8 cellular contexts compared by ENCODE assay signal in the genomic region with DNA sequence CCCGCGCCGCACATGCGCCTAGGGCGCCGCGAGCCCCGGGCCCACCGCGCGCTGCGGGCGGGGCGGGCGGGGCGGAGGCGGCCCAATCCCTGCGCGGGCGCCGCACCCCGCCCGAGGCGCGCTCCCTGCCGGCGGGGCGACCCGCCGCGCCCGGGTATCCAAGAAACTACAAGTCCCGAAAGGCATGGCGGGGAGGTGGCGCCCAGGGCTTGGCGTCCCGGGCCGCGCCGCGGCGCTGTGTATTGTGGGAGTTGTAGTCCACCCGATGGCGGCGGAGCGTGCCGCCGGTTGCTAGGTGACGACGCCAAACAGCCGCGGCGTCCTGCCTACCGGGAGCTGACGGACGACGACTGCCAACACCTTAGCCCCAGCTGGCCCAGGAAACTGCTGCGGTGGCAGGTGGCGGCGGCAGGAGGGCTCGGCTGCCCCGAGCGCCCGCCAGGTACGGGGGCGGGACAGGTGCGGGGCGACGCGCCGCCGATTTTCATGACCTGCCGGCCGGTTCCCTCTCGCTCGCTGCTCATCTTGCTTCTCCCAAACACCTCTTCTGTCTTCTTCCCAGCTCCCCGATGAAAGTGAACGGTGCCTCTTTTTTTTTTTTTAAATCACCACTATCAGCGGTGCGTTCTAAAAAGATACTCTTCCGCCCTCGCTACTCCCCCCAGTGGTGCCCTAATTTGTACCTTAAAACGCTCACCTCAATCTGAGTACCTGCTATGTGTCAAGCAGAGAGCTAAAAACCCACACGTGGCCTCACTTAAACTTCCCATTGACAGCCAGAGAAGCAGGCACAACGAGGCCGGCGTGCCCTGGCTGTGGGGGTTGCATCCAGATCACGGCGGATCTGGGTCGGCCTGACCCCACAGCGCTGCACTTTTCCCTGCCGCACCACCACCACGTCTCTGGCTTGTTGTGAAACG. TPM values are rescaled to one million over a fixed set of nuclear protein-coding genes. Genes with fewer than 3 reads are reported as not detected.
A peak's percentile ranks its signal among the peaks of the same experiment; 100 is the strongest.
DNase-seq lines count a peak whose midpoint lies in the region; ATAC-seq, FAIRE-seq and TF ChIP-seq lines count a peak whose summit lies in the region.

Gene CFAP99, plus strand, starts transcription at position 304 of the 920 bp plus-strand sequence.

- peak; percentile 92 for ATAC-seq in HG02678 (IDR thresholded peaks at IDR 0.05; ENCODE audit: unreplicated experiment)
- peak; percentile 91 for ATAC-seq in activated naive CD8-positive, alpha-beta T cell treated with anti-CD3 and anti-CD28 coated beads, Interleukin-2, amount 10 ng/mL, durations not matched to agents 7 days and 5 days (ENCODE audit: low read depth)
- ATAC-seq in pancreas, result peak; percentile 95 to 97 (median 97)

- peak within 1 kb of the TSS; percentile 58 for H3K4me3 ChIP-seq in cardiac muscle cell
- peak within 1 kb of the TSS; percentile 46 to 64 (median 58) for H3K4me3 ChIP-seq in pancreas
- peak within 1 kb of the TSS; percentile 56 to 67 for H3K4me3 ChIP-seq in tibial artery

- H3K27ac ChIP-seq in cardiac muscle cell (no peak within 1 kb of the TSS), pancreas (peak within 1 kb of the TSS; percentile 35 to 66 (median 62)), tibial artery (peak within 1 kb of the TSS in 1 of 2 donors; percentile 34)

- peaks cover 21% of the 10 kb centered on the region for H3K4me1 Mint-ChIP-seq in activated naive CD8-positive, alpha-beta T cell treated with anti-CD3 and anti-CD28 coated beads, Interleukin-2, amount 10 ng/mL, durations not matched to agents 7 days and 5 days

- intact Hi-C loops in pancreas (cut with DNase I) (no loop called here), tibial artery (cut with DNase I; ENCODE audit: low total_unique reads) (loop anchor here (5.0 to 10.0 kb wide), 3 partner anchors 43 to 177 kb away; partner anchors contain the start of genes FAM193A, HAUS3 and POLN)

- peak within 1 kb of the TSS; percentile 43 for H3K27ac Mint-ChIP-seq in activated naive CD8-positive, alpha-beta T cell treated with anti-CD3 and anti-CD28 coated beads, Interleukin-2, amount 10 ng/mL, durations not matched to agents 7 days and 5 days

- FAIRE-seq in pancreas (lab: Jason Lieb, UNC), result no peak

- peaks cover 71% of the 10 kb centered on the region for H3K27me3 Mint-ChIP-seq in activated naive CD8-positive, alpha-beta T cell treated with anti-CD3 and anti-CD28 coated beads, Interleukin-2, amount 10 ng/mL, durations not matched to agents 7 days and 5 days

- no peaks in the 10 kb centered on the region for H3K9me3 Mint-ChIP-seq in activated naive CD8-positive, alpha-beta T cell treated with anti-CD3 and anti-CD28 coated beads, Interleukin-2, amount 10 ng/mL, durations not matched to agents 7 days and 5 days

- POLR2A ChIA-PET in activated naive CD8-positive, alpha-beta T cell treated with anti-CD3 and anti-CD28 coated beads, Interleukin-2, amount 10 ng/mL, durations not matched to agents 7 days and 5 days (lab: Charles Lee), result interaction anchor here (1.0 to 1.2 kb wide), 2 partner anchors 49 to 117 kb away, joined by 3 to 4 read pairs; partner anchors contain the start of genes FAM193A and RNF4

- no peaks in the 10 kb centered on the region for H3K36me3 Mint-ChIP-seq in activated naive CD8-positive, alpha-beta T cell treated with anti-CD3 and anti-CD28 coated beads, Interleukin-2, amount 10 ng/mL, durations not matched to agents 7 days and 5 days

- no peaks in the 10 kb centered on the region for H3K9me3 ChIP-seq in cardiac muscle cell (ENCODE audit: low read depth)
- no peaks in the 10 kb centered on the region for H3K9me3 ChIP-seq in pancreas
- no peaks in the 10 kb centered on the region for H3K9me3 ChIP-seq in tibial artery

- TF ChIP-seq CTCF in GM10266 (IDR thresholded peaks at IDR 0.05; ENCODE audit: control insufficient read depth, insufficient read depth, low read depth, missing control alignments) (peak; percentile 19), cardiac muscle cell (IDR thresholded peaks at IDR 0.05; ENCODE audit: low read depth, low read length) (no peak), pancreas (IDR thresholded peaks at IDR 0.05) (no peak), tibial artery (IDR thresholded peaks at IDR 0.05) (no peak)

- 1% methylated on average over 84 to 94 of the region's 94 CpGs for WGBS in pancreas, 2 donors

- DNase-seq in GM10266 (ENCODE audit: extremely low spot score) (peak; percentile 99), NCI-H128 (lab: John Stamatoyannopoulos, UW; ENCODE audit: unreplicated experiment) (peak; percentile 88), SKM-1 treated with dmso at 0.1 percent for 144 hours (lab: John Stamatoyannopoulos, UW; ENCODE audit: unreplicated experiment) (peak; percentile 96), cardiac muscle cell (ENCODE audit: low read depth in 1 of 2, low spot score in 1 of 2) (peak; percentile 95 to 98), pancreas (peak; percentile 98 to 100 (median 99)), tibial artery (peak; percentile 96 to 97)
- peak; percentile 94 for DNase-seq in activated naive CD8-positive, alpha-beta T cell treated with anti-CD3 and anti-CD28 coated beads, Interleukin-2, amount 10 ng/mL, durations not matched to agents 7 days and 5 days

- peak within 1 kb of the TSS; percentile 83 for H3K4me3 Mint-ChIP-seq in activated naive CD8-positive, alpha-beta T cell treated with anti-CD3 and anti-CD28 coated beads, Interleukin-2, amount 10 ng/mL, durations not matched to agents 7 days and 5 days

- H3K36me3 ChIP-seq in cardiac muscle cell (no peaks in the 10 kb centered on the region), pancreas (no peaks in the 10 kb centered on the region), tibial artery (no peaks in the 10 kb centered on the region)

- H3K4me1 ChIP-seq in cardiac muscle cell (ENCODE audit: low read depth) (peaks cover 4% of the 10 kb centered on the region), pancreas (peaks cover 0 to 7% (median 0%) of the 10 kb centered on the region in 3 donors), tibial artery (peaks cover 0 to 34% (median 30%) of the 10 kb centered on the region in 4 donors)

- H3K27me3 ChIP-seq in cardiac muscle cell, result peaks cover 90% of the 10 kb centered on the region
- no peaks in the 10 kb centered on the region for H3K27me3 ChIP-seq in pancreas
- peaks cover 0 to 43% of the 10 kb centered on the region in 2 donors for H3K27me3 ChIP-seq in tibial artery

RNA-seq across cellular contexts. Expression of gene CFAP99, which starts in this region (rescaled TPM):
- total RNA-seq in activated naive CD8-positive, alpha-beta T cell treated with anti-CD3 and anti-CD28 coated beads, Interleukin-2, amount 10 ng/mL, durations not matched to agents 7 days and 5 days, result under 1 TPM in 1 of 2 experiments, not detected in 1; 0.11 TPM
- total RNA-seq in cardiac muscle cell, result not detected in 2 replicates
- 0.10 TPM in 1 of 2 replicates, not detected in the other for polyA plus RNA-seq in cardiac muscle cell
- 1 to 10 TPM in 1 of 6 donors, under 1 TPM in 5; 0.28 to 1.1 (median 0.58) TPM for total RNA-seq in pancreas
- polyA plus RNA-seq in pancreas, result 1 to 10 TPM in 1 of 2 donors, under 1 TPM in 1; 0.87 to 1.6 TPM

Comparison
In these comparisons a context has a peak if more than half of its experiments do, and no peak if none do; other contexts are left out.
1. Peak in DNase-seq and ATAC-seq in activated naive CD8-positive, alpha-beta T cell treated with anti-CD3 and anti-CD28 coated beads, Interleukin-2, amount 10 ng/mL, durations not matched to agents 7 days and 5 days; RNA of the gene not detected or under 1 TPM.
2. Peak in DNase-seq and H3K4me3 ChIP-seq in cardiac muscle cell; RNA of the gene not detected or under 1 TPM.